In genomic region chr4:94603170-94603747, GRCh38 we compare ENCODE assay signal across 11 cellular contexts.
DNase-seq lines count a peak whose midpoint lies in the region; ATAC-seq and TF ChIP-seq lines count a peak whose summit lies in the region.
"Had no signal": no experiment of that assay in that cellular context is flagged by ENCODE, and none has a peak within 500 bp of the region (broad histone marks: within the 10 kb centered on the region; RNA-seq: fewer than 3 reads in every experiment).

No MANE protein-coding gene starts in this region.

- DNase-seq in Right ventricle myocardium inferior (ENCODE audit: missing footprints) (peak; percentile 44), cardiac septum (ENCODE audit: low spot score) (no peak), brain pericyte (ENCODE audit: low read depth, low spot score) (peak; percentile 42), hepatocyte (ENCODE audit: low spot score) (peak; percentile 22), uterus (peak; percentile 45 to 63), left colon (no peak), esophagus muscularis mucosa (ENCODE audit: extremely low spot score) (no peak)
- DNase-seq: NCI-H774, retina had no signal

- H2AFZ ChIP-seq in hepatocyte, result no peak overlapping the region

- intact Hi-C loops in Right ventricle myocardium inferior (cut with DNase I) (no loop called here), cardiac septum (cut with DNase I) (no loop called here), uterus (cut with DNase I; ENCODE audit: low total_unique reads) (no loop called here), left colon (cut with DNase I, micrococcal nuclease) (no loop called here), esophagus muscularis mucosa (cut with DNase I) (no loop called here)

- peak; percentile 52 for ATAC-seq in Right ventricle myocardium inferior
- ATAC-seq in left colon, result no peak
- no peak for ATAC-seq in GM19023 (IDR thresholded peaks at IDR 0.05; ENCODE audit: unreplicated experiment)

- TF ChIP-seq CTCF in hepatocyte (IDR thresholded peaks at IDR 0.05; ENCODE audit: poor library complexity), result no peak
- no peak for TF ChIP-seq CTCF in uterus (IDR thresholded peaks at IDR 0.05)
- TF ChIP-seq CTCF in esophagus muscularis mucosa (IDR thresholded peaks at IDR 0.05), result no peak

- H3K79me2 ChIP-seq in hepatocyte, result no peaks in the 10 kb centered on the region

- H3K9me2 ChIP-seq in hepatocyte (replicated peaks; ENCODE audit: insufficient read depth), result no peaks in the 10 kb centered on the region

- TF ChIP-seq EP300 in esophagus muscularis mucosa (IDR thresholded peaks at IDR 0.05), result no peak

- H3K9me3 ChIP-seq in hepatocyte (ENCODE audit: low read depth) (no peaks in the 10 kb centered on the region), uterus (no peaks in the 10 kb centered on the region), esophagus muscularis mucosa (no peaks in the 10 kb centered on the region)
- H3K9me3 ChIP-seq: vagina had no signal

- H3K4me3 ChIP-seq in hepatocyte, result no peak overlapping the region
- H3K4me3 ChIP-seq in uterus, result no peak overlapping the region
- no peak overlapping the region for H3K4me3 ChIP-seq in esophagus muscularis mucosa
- H3K4me3 ChIP-seq: vagina had no signal

- H3K4me1 ChIP-seq in hepatocyte (ENCODE audit: insufficient read depth), result no peaks in the 10 kb centered on the region
- H3K4me1 ChIP-seq in uterus, result peaks cover 9 to 12% of the 10 kb centered on the region in 2 donors
- peaks cover 9 to 27% (median 13%) of the 10 kb centered on the region in 4 donors for H3K4me1 ChIP-seq in esophagus muscularis mucosa
- H3K4me1 ChIP-seq: vagina had no signal

- H3K27ac ChIP-seq in hepatocyte, result no peak overlapping the region
- H3K27ac ChIP-seq in uterus, result peak overlapping the region; percentile 17 to 39
- no peak overlapping the region for H3K27ac ChIP-seq in esophagus muscularis mucosa (replicated peaks in 1 of 4)
- H3K27ac ChIP-seq: vagina had no signal

- 92% methylated on average over 10 of the region's 10 CpGs for WGBS in hepatocyte (ENCODE audit: low lambda C conversion rate, missing lambda C conversion rate)
- 75% methylated on average over 10 of the region's 10 CpGs for WGBS in esophagus muscularis mucosa

- H4K20me1 ChIP-seq in hepatocyte (ENCODE audit: insufficient read depth, poor library complexity, severe bottlenecking), result no peaks in the 10 kb centered on the region

- H3K4me2 ChIP-seq in hepatocyte, result no peak overlapping the region

- TF ChIP-seq POLR2A in uterus (IDR thresholded peaks at IDR 0.05) (no peak), esophagus muscularis mucosa (IDR thresholded peaks at IDR 0.05; ENCODE audit: low read depth) (no peak)

- H3K27me3 ChIP-seq in hepatocyte, result no peaks in the 10 kb centered on the region
- H3K27me3 ChIP-seq in uterus, result no peaks in the 10 kb centered on the region
- no peaks in the 10 kb centered on the region for H3K27me3 ChIP-seq in esophagus muscularis mucosa
- H3K27me3 ChIP-seq: vagina had no signal

- H3K36me3 ChIP-seq in hepatocyte (replicated peaks; ENCODE audit: insufficient read depth, low read depth) (no peaks in the 10 kb centered on the region), uterus (no peaks in the 10 kb centered on the region), esophagus muscularis mucosa (no peaks in the 10 kb centered on the region)
- H3K36me3 ChIP-seq: vagina had no signal

Comparison
In these comparisons a context has a peak if more than half of its experiments do, and no peak if none do; other contexts are left out.
1. DNase-seq: peak in Right ventricle myocardium inferior (single experiment), brain pericyte (single experiment), hepatocyte (single experiment) and uterus (2 of 2); none in cardiac septum (single experiment), left colon (0 of 2) and esophagus muscularis mucosa (single experiment).
2. H3K27ac ChIP-seq: peak in uterus (2 of 2); none in hepatocyte (single experiment) and esophagus muscularis mucosa (0 of 4).